Comparison of ENCODE assay signal across 1 cellular context in genomic region chr9:35518212-35518917, GRCh38.
TF ChIP-seq lines count a peak whose summit lies in the region.

No MANE protein-coding gene starts in this region.

TF ChIP-seq in HepG2, 621 proteins besides CTCF, POLR2A, EP300 and RAD21 (continued from another document):
- TF ChIP-seq MAFG (CRISPR knock-in tag; IDR thresholded peaks at IDR 0.05), result no peak
- peak; percentile 85 for TF ChIP-seq CREB1 (IDR thresholded peaks at IDR 0.05)
- TF ChIP-seq CREB1 (CRISPR knock-in tag; IDR thresholded peaks at IDR 0.05), result peak; percentile 41; the same call in 1 of the 2 replicates
- TF ChIP-seq ZNF788 (CRISPR knock-in tag; IDR thresholded peaks at IDR 0.05; ENCODE audit: borderline replicate concordance), result peak; percentile 54; the same call in 1 of the 2 replicates
- TF ChIP-seq, protein P1, sequence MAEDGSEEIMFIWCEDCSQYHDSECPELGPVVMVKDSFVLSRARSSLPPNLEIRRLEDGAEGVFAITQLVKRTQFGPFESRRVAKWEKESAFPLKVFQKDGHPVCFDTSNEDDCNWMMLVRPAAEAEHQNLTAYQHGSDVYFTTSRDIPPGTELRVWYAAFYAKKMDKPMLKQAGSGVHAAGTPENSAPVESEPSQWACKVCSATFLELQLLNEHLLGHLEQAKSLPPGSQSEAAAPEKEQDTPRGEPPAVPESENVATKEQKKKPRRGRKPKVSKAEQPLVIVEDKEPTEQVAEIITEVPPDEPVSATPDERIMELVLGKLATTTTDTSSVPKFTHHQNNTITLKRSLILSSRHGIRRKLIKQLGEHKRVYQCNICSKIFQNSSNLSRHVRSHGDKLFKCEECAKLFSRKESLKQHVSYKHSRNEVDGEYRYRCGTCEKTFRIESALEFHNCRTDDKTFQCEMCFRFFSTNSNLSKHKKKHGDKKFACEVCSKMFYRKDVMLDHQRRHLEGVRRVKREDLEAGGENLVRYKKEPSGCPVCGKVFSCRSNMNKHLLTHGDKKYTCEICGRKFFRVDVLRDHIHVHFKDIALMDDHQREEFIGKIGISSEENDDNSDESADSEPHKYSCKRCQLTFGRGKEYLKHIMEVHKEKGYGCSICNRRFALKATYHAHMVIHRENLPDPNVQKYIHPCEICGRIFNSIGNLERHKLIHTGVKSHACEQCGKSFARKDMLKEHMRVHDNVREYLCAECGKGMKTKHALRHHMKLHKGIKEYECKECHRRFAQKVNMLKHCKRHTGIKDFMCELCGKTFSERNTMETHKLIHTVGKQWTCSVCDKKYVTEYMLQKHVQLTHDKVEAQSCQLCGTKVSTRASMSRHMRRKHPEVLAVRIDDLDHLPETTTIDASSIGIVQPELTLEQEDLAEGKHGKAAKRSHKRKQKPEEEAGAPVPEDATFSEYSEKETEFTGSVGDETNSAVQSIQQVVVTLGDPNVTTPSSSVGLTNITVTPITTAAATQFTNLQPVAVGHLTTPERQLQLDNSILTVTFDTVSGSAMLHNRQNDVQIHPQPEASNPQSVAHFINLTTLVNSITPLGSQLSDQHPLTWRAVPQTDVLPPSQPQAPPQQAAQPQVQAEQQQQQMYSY (CRISPR knock-in tag; IDR thresholded peaks at IDR 0.05), result no peak
- no peak for TF ChIP-seq NBN (conservative IDR thresholded peaks at IDR 0.05)
- TF ChIP-seq GFI1 (CRISPR knock-in tag; IDR thresholded peaks at IDR 0.05; ENCODE audit: borderline replicate concordance), result 0 out of 2 replicates have a peak, but pooled peaks have one; percentile 34
- TF ChIP-seq ZNF792 (CRISPR knock-in tag; IDR thresholded peaks at IDR 0.05), result peak; percentile 87
- TF ChIP-seq ZNF639 (CRISPR knock-in tag; conservative IDR thresholded peaks at IDR 0.05), result no peak
- no peak for TF ChIP-seq ZNF530 (CRISPR knock-in tag; IDR thresholded peaks at IDR 0.05; ENCODE audit: low read depth)
- TF ChIP-seq ZNF207 (IDR thresholded peaks at IDR 0.05; ENCODE audit: borderline replicate concordance), result no peak
- TF ChIP-seq PBX2 (CRISPR knock-in tag; IDR thresholded peaks at IDR 0.05), result 0 out of 2 replicates have a peak, but pooled peaks have one; percentile 33
- TF ChIP-seq, protein P2, sequence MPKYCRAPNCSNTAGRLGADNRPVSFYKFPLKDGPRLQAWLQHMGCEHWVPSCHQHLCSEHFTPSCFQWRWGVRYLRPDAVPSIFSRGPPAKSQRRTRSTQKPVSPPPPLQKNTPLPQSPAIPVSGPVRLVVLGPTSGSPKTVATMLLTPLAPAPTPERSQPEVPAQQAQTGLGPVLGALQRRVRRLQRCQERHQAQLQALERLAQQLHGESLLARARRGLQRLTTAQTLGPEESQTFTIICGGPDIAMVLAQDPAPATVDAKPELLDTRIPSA (CRISPR knock-in tag; IDR thresholded peaks at IDR 0.05; ENCODE audit: borderline replicate concordance), result no peak
- TF ChIP-seq JDP2 (CRISPR knock-in tag; IDR thresholded peaks at IDR 0.05; ENCODE audit: borderline replicate concordance), result no peak
- TF ChIP-seq PAWR (CRISPR knock-in tag; IDR thresholded peaks at IDR 0.05; ENCODE audit: borderline replicate concordance), result no peak
- TF ChIP-seq MEIS1 (CRISPR knock-in tag; IDR thresholded peaks at IDR 0.05; ENCODE audit: borderline replicate concordance), result peak; percentile 96; the same call in 1 of the 2 replicates
- no peak for TF ChIP-seq SMAD1 (CRISPR knock-in tag; IDR thresholded peaks at IDR 0.05; ENCODE audit: borderline replicate concordance, low read depth)
- no peak for TF ChIP-seq NFATC3 (CRISPR knock-in tag; IDR thresholded peaks at IDR 0.05)
- peak; percentile 75; the same call in 1 of the 2 replicates for TF ChIP-seq FOXK1 (CRISPR knock-in tag; IDR thresholded peaks at IDR 0.05; ENCODE audit: borderline replicate concordance, low read depth)
- peak; percentile 53; the same call in 1 of the 2 replicates for TF ChIP-seq KAT8 (CRISPR knock-in tag; IDR thresholded peaks at IDR 0.05)
- TF ChIP-seq ZNF501 (CRISPR knock-in tag; IDR thresholded peaks at IDR 0.05), result no peak
- peak; percentile 82 for TF ChIP-seq ARID4A (CRISPR knock-in tag; IDR thresholded peaks at IDR 0.05; ENCODE audit: borderline replicate concordance)
- TF ChIP-seq JUNB (CRISPR knock-in tag; IDR thresholded peaks at IDR 0.05; ENCODE audit: borderline replicate concordance), result peak; percentile 60; the same call in 1 of the 2 replicates
- peak; percentile 83 for TF ChIP-seq MED1 (CRISPR knock-in tag; IDR thresholded peaks at IDR 0.05)
- TF ChIP-seq, protein P3, sequence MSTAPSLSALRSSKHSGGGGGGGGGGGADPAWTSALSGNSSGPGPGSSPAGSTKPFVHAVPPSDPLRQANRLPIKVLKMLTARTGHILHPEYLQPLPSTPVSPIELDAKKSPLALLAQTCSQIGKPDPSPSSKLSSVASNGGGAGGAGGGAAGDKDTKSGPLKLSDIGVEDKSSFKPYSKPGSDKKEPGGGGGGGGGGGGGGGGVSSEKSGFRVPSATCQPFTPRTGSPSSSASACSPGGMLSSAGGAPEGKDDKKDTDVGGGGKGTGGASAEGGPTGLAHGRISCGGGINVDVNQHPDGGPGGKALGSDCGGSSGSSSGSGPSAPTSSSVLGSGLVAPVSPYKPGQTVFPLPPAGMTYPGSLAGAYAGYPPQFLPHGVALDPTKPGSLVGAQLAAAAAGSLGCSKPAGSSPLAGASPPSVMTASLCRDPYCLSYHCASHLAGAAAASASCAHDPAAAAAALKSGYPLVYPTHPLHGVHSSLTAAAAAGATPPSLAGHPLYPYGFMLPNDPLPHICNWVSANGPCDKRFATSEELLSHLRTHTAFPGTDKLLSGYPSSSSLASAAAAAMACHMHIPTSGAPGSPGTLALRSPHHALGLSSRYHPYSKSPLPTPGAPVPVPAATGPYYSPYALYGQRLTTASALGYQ (CRISPR knock-in tag; IDR thresholded peaks at IDR 0.05), result peak; percentile 31; the same call in 1 of the 2 replicates
- peak; percentile 77 for TF ChIP-seq MEIS2 (CRISPR knock-in tag; IDR thresholded peaks at IDR 0.05)
- TF ChIP-seq MZF1 (CRISPR knock-in tag; IDR thresholded peaks at IDR 0.05; ENCODE audit: borderline replicate concordance), result no peak
- no peak for TF ChIP-seq SP2 (CRISPR knock-in tag; IDR thresholded peaks at IDR 0.05)
- no peak for TF ChIP-seq ELK4 (CRISPR knock-in tag; IDR thresholded peaks at IDR 0.05; ENCODE audit: borderline replicate concordance)
- TF ChIP-seq ZNF652 (CRISPR knock-in tag; IDR thresholded peaks at IDR 0.05; ENCODE audit: borderline replicate concordance, low read depth), result no peak
- TF ChIP-seq ZBED4 (CRISPR knock-in tag; IDR thresholded peaks at IDR 0.05; ENCODE audit: borderline replicate concordance), result no peak
- peak; percentile 36; the same call in 1 of the 2 replicates for TF ChIP-seq RXRA (CRISPR knock-in tag; IDR thresholded peaks at IDR 0.05)
- TF ChIP-seq ATF7 (IDR thresholded peaks at IDR 0.05), result peak; percentile 30
- TF ChIP-seq ATF7 (CRISPR knock-in tag; IDR thresholded peaks at IDR 0.05), result no peak
- TF ChIP-seq SMARCC2 (IDR thresholded peaks at IDR 0.05), result peak; percentile 50; the same call in 1 of the 2 replicates
